17 cellular contexts compared by ENCODE assay signal in the genomic region with DNA sequence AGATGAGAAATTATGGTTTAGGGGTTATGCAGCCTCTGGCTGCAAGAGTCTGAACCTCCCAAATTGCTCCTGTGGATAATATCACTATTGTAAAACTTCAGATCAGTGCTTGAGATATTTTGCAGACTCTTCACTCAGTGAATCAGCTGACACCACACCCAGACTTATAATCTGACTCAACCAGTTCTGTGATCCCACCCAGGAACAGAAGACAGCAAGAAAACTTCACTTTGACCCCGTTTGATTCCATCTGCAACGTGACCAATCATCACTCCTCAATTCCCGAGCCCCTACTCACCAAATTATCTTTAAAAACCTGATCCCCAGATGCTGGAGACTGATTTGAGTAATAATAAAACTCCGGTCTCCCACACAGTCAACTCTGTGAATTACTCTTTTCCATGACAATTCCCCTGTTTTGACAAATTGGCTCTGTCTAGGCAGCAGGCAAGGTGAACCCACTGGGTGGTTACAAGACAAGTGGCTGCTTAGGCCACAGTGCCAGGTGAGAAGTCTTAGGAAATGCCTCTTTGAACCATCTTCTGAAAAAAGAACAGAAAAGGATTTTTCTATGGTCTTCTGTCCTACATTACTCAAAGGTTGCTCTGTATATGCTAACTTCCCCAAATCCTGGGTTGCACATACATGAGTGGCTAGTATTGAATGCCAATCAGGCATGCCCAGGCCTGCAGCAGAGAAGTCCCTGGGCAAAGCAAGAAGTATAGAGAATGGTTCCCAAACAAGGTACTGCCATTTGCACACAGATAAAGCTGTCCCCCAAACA.
DNase-seq lines count a peak whose midpoint lies in the region; ATAC-seq, FAIRE-seq and TF ChIP-seq lines count a peak whose summit lies in the region.
"Had no signal": no experiment of that assay in that cellular context is flagged by ENCODE, and none has a peak within 500 bp of the region (broad histone marks: within the 10 kb centered on the region; RNA-seq: fewer than 3 reads in every experiment).

No MANE protein-coding gene starts in this region.

- peaks cover 48% of the 10 kb centered on the region for H3K4me1 Mint-ChIP-seq in neural crest cell
- no peaks in the 10 kb centered on the region for H3K4me1 Mint-ChIP-seq in activated T-cell treated with anti-CD3 and anti-CD28 coated beads, Interleukin-2, amount 50 U/mL, for 4 hours (ENCODE audit: low read depth)
- H3K4me1 Mint-ChIP-seq: CD8-positive, alpha-beta memory T cell had no signal

- H3K4me1 ChIP-seq in GM12878 (ENCODE audit: control insufficient read depth, insufficient read depth, low read length) (no peaks in the 10 kb centered on the region), tibial nerve (peaks cover 0 to 16% (median 0%) of the 10 kb centered on the region in 4 donors)

- no peaks in the 10 kb centered on the region for H3K79me2 ChIP-seq in GM12878 (ENCODE audit: control insufficient read depth, insufficient read depth, low read length)

- POLR2A ChIA-PET in GM12878 (lab: Charles Lee) = no interaction called here

- TF ChIP-seq CTCF in GM12878 (IDR thresholded peaks at IDR 0.05 in 2 of 3, conservative IDR thresholded peaks at IDR 0.05 in 1 of 3; ENCODE audit: control insufficient read depth in 2 of 3, extremely low read depth in 1 of 3, insufficient read depth in 1 of 3, low read depth in 3 of 3, low read length in 3 of 3) (no peak), neural crest cell (conservative IDR thresholded peaks at IDR 0.05) (no peak), tibial nerve (IDR thresholded peaks at IDR 0.05) (no peak)

- BruUV-seq in GM12878 (replicated peaks; lab: Mats Ljungman, UMichigan) = no TSS peak

- CTCF ChIA-PET in GM12878 (lab: Yijun Ruan, JAX) = interaction anchor here (0.9 kb wide), 1 partner anchor 12 kb away, joined by 3 read pairs; no protein-coding TSS in a partner anchor

- H3K9me3 Mint-ChIP-seq in neural crest cell = peaks cover 6% of the 10 kb centered on the region
- H3K9me3 Mint-ChIP-seq in activated T-cell treated with anti-CD3 and anti-CD28 coated beads, Interleukin-2, amount 50 U/mL, for 4 hours = peaks cover 5% of the 10 kb centered on the region
- H3K9me3 Mint-ChIP-seq: brain; stimulated activated naive CD8-positive, alpha-beta T cell treated with anti-CD3 and anti-CD28 coated beads, Interleukin-15, Interleukin-2, amounts not matched to agents 100 ng/mL and 50 ng/mL, for 24 hours had no signal

- H3K4me3 Mint-ChIP-seq in neural crest cell = no peak overlapping the region
- no peak overlapping the region for H3K4me3 Mint-ChIP-seq in activated T-cell treated with anti-CD3 and anti-CD28 coated beads, Interleukin-2, amount 50 U/mL, for 4 hours
- H3K4me3 Mint-ChIP-seq: brain; CD8-positive, alpha-beta memory T cell; stimulated activated naive CD8-positive, alpha-beta T cell treated with anti-CD3 and anti-CD28 coated beads, Interleukin-15, Interleukin-2, amounts not matched to agents 100 ng/mL and 50 ng/mL, for 24 hours; T-helper 2 cell treated with Interferon-gamma antibody and Interleukin-4, amounts not matched to agents 5 μg/mL and 100 μg/mL, for 36 hours had no signal

- H3K27ac Mint-ChIP-seq in neural crest cell (ENCODE audit: unreplicated experiment) = peak overlapping the region; percentile 45
- H3K27ac Mint-ChIP-seq: brain; CD8-positive, alpha-beta memory T cell; progenitor cell of endocrine pancreas; stimulated activated naive CD8-positive, alpha-beta T cell treated with anti-CD3 and anti-CD28 coated beads, Interleukin-15, Interleukin-2, amounts not matched to agents 100 ng/mL and 50 ng/mL, for 24 hours; T-helper 2 cell treated with Interferon-gamma antibody and Interleukin-4, amounts not matched to agents 5 μg/mL and 100 μg/mL, for 36 hours had no signal

- no peak for TF ChIP-seq EP300 in GM12878 (IDR thresholded peaks at IDR 0.05; ENCODE audit: borderline replicate concordance in 1 of 2, control insufficient read depth in 1 of 2, low read depth in 2 of 2, low read length in 2 of 2)
- no peak for TF ChIP-seq EP300 in tibial nerve (IDR thresholded peaks at IDR 0.05)

- H3K9me3 ChIP-seq in GM12878 (replicated peaks; ENCODE audit: control insufficient read depth, insufficient read depth, low read length) (no peaks in the 10 kb centered on the region), tibial nerve (no peaks in the 10 kb centered on the region)

- H3K36me3 ChIP-seq in GM12878 (ENCODE audit: control insufficient read depth in 2 of 2, insufficient read depth in 2 of 2, low read length in 1 of 2) = no peaks in the 10 kb centered on the region
- H3K36me3 ChIP-seq in tibial nerve = no peaks in the 10 kb centered on the region

- peak; percentile 13 for DNase-seq in GM03348 (ENCODE audit: low spot score)
- no peak for DNase-seq in GM12878 (ENCODE audit: low read depth, low spot score)
- no peak for DNase-seq in neural crest cell (ENCODE audit: low read depth, low spot score)
- DNase-seq in HuH-7 (ENCODE audit: low spot score) = no peak
- DNase-seq in cerebellar nuclear complex (lab: John Stamatoyannopoulos, UW) = no peak
- no peak for DNase-seq in activated T-cell treated with anti-CD3 and anti-CD28 coated beads, Interleukin-2, amount 50 U/mL, for 4 hours
- DNase-seq in tibial nerve (ENCODE audit: low spot score in 2 of 2) = no peak
- DNase-seq: activated effector memory CD4-positive, alpha-beta T cell treated with anti-CD3 and anti-CD28 coated beads, Interleukin-2, amount 50 U/mL, for 16 hours; CD8-positive, alpha-beta memory T cell; NCI-H1694; stimulated activated CD4-positive, alpha-beta T cell treated with anti-CD3 and anti-CD28 coated beads, Interleukin-4, amount 100 ng/mL, for 24 hours had no signal

- RAD21 ChIA-PET in GM12878 (lab: Charles Lee; ENCODE audit: unreplicated experiment) = no interaction called here

- WGBS in GM12878 (ENCODE audit: insufficient coverage, insufficient replicate concordance, low lambda C conversion rate, missing lambda C conversion rate) = 28% methylated on average over 4 of the region's 4 CpGs
- WGBS in tibial nerve, 2 donors = 69 to 75% methylated on average over 4 of the region's 4 CpGs

- in situ Hi-C loops in GM12878 (cut with MboI) = no loop called here

- peaks cover 3% of the 10 kb centered on the region for H3K36me3 Mint-ChIP-seq in neural crest cell (ENCODE audit: low read depth)
- H3K36me3 Mint-ChIP-seq in activated T-cell treated with anti-CD3 and anti-CD28 coated beads, Interleukin-2, amount 50 U/mL, for 4 hours (ENCODE audit: insufficient read depth) = no peaks in the 10 kb centered on the region
- H3K36me3 Mint-ChIP-seq: brain; CD8-positive, alpha-beta memory T cell had no signal

- no peak overlapping the region for H2AFZ ChIP-seq in GM12878 (ENCODE audit: control insufficient read depth, low read depth, low read length)

- no peak for TF ChIP-seq POLR2A in GM12878 (IDR thresholded peaks at IDR 0.05; ENCODE audit: low read depth, low read length)
- TF ChIP-seq POLR2A in tibial nerve (IDR thresholded peaks at IDR 0.05) = no peak

- no peak for FAIRE-seq in GM12878 (lab: Jason Lieb, UNC)
- FAIRE-seq: endometrium had no signal

- no peak overlapping the region for H3K4me2 ChIP-seq in GM12878 (ENCODE audit: control insufficient read depth, insufficient read depth)

- peak; percentile 58 for ATAC-seq in HG03439 (IDR thresholded peaks at IDR 0.05; ENCODE audit: unreplicated experiment)
- peak; percentile 66 for ATAC-seq in GM12878
- no peak for ATAC-seq in activated T-cell treated with anti-CD3 and anti-CD28 coated beads, Interleukin-2, amount 50 U/mL, for 4 hours

- H3K27me3 ChIP-seq in GM12878 (replicated peaks in 1 of 2; ENCODE audit: control insufficient read depth in 2 of 2, insufficient read depth in 2 of 2, low read length in 1 of 2) = no peaks in the 10 kb centered on the region
- no peaks in the 10 kb centered on the region for H3K27me3 ChIP-seq in tibial nerve

- no peaks in the 10 kb centered on the region for H3K27me3 Mint-ChIP-seq in neural crest cell (ENCODE audit: low read depth)
- H3K27me3 Mint-ChIP-seq in activated T-cell treated with anti-CD3 and anti-CD28 coated beads, Interleukin-2, amount 50 U/mL, for 4 hours (ENCODE audit: low read depth) = no peaks in the 10 kb centered on the region
- H3K27me3 Mint-ChIP-seq: stimulated activated naive CD8-positive, alpha-beta T cell treated with anti-CD3 and anti-CD28 coated beads, Interleukin-15, Interleukin-2, amounts not matched to agents 100 ng/mL and 50 ng/mL, for 24 hours had no signal

- H4K20me1 ChIP-seq in GM12878 (ENCODE audit: control insufficient read depth, insufficient read depth) = no peaks in the 10 kb centered on the region

- TF ChIP-seq RAD21 in GM12878 (IDR thresholded peaks at IDR 0.05; ENCODE audit: insufficient read depth, low read depth, low read length) = no peak

- no peak overlapping the region for H3K4me3 ChIP-seq in GM12878
- H3K4me3 ChIP-seq in tibial nerve = no peak overlapping the region

- no peak overlapping the region for H3K9ac ChIP-seq in GM12878 (ENCODE audit: control insufficient read depth, insufficient read depth, low read length)

- intact Hi-C loops in GM12878 (cut with micrococcal nuclease; ENCODE audit: unreplicated experiment) = no loop called here

- H3K27ac ChIP-seq in GM12878 (ENCODE audit: control insufficient read depth, insufficient read depth) = no peak overlapping the region
- no peak overlapping the region for H3K27ac ChIP-seq in tibial nerve

- SMC1A ChIA-PET in GM12878 (lab: Charles Lee; ENCODE audit: uncharacterized antibody, unreplicated experiment) = interaction anchor here (2.1 kb wide), 1 partner anchor 9 kb away, joined by 9 read pairs; no protein-coding TSS in a partner anchor

TF ChIP-seq in GM12878, 131 proteins besides CTCF, POLR2A, EP300 and RAD21 (continues in another document):
- TF ChIP-seq ATF3 (IDR thresholded peaks at IDR 0.05; ENCODE audit: borderline replicate concordance, extremely low read depth, low read depth, low read length) = no peak
- TF ChIP-seq SREBF2 (IDR thresholded peaks at IDR 0.05; ENCODE audit: low read length) = no peak
- TF ChIP-seq USF2 (IDR thresholded peaks at IDR 0.05; ENCODE audit: borderline replicate concordance, low read depth, low read length) = no peak

Comparison
In these comparisons a context has a peak if more than half of its experiments do, and no peak if none do; other contexts are left out.
1. ATAC-seq: peak in HG03439 (single experiment) and GM12878 (single experiment); none in activated T-cell treated with anti-CD3 and anti-CD28 coated beads, Interleukin-2, amount 50 U/mL, for 4 hours (0 of 2).